In genomic region chr9:114367823-114368609, GRCh38 we compare ENCODE assay signal across 3 cellular contexts.
TF ChIP-seq lines count a peak whose summit lies in the region.

No MANE protein-coding gene starts in this region.

TF ChIP-seq in liver, 16 proteins besides CTCF, POLR2A, EP300 and RAD21:
- no peak for TF ChIP-seq ZBTB33 (IDR thresholded peaks at IDR 0.05)
- no peak for TF ChIP-seq YY1 (IDR thresholded peaks at IDR 0.05)
- no peak for TF ChIP-seq NR2F2 (IDR thresholded peaks at IDR 0.05)

TF ChIP-seq in HepG2, 621 proteins besides CTCF, POLR2A, EP300 and RAD21:
- TF ChIP-seq ZNF737 (CRISPR knock-in tag; IDR thresholded peaks at IDR 0.05; ENCODE audit: borderline replicate concordance) (no peak), PRPF4 (IDR thresholded peaks at IDR 0.05; ENCODE audit: low read depth, low read length, poor library complexity, severe bottlenecking) (no peak), FOSL2 (CRISPR knock-in tag; IDR thresholded peaks at IDR 0.05) (no peak), CENPX (CRISPR knock-in tag; IDR thresholded peaks at IDR 0.05) (no peak), ZNF414 (CRISPR knock-in tag; IDR thresholded peaks at IDR 0.05) (no peak), SP1 (IDR thresholded peaks at IDR 0.05) (no peak), SP1 (CRISPR knock-in tag; IDR thresholded peaks at IDR 0.05) (no peak), ZNF784 (CRISPR knock-in tag; IDR thresholded peaks at IDR 0.05; ENCODE audit: borderline replicate concordance) (no peak), CERS6 (CRISPR knock-in tag; IDR thresholded peaks at IDR 0.05) (no peak)

TF ChIP-seq in HEK293T, 16 proteins besides CTCF, POLR2A, EP300 and RAD21:
- TF ChIP-seq ARNT (IDR thresholded peaks at IDR 0.05) (no peak), FOXA1 (IDR thresholded peaks at IDR 0.05) (no peak), PKNOX1 (IDR thresholded peaks at IDR 0.05) (no peak), LEF1 (IDR thresholded peaks at IDR 0.05; ENCODE audit: borderline replicate concordance) (no peak), CTBP1 (IDR thresholded peaks at IDR 0.05; ENCODE audit: borderline replicate concordance) (no peak), HDGF (IDR thresholded peaks at IDR 0.05; ENCODE audit: borderline replicate concordance) (no peak), NFRKB (IDR thresholded peaks at IDR 0.05) (no peak), FOXM1 (IDR thresholded peaks at IDR 0.05; ENCODE audit: borderline replicate concordance) (no peak), SUZ12 (IDR thresholded peaks at IDR 0.05) (no peak), BHLHE40 (IDR thresholded peaks at IDR 0.05; ENCODE audit: borderline replicate concordance) (no peak)
TF ChIP-seq in HEK293T: peak in this region for 0.
